ENCODE assay signal across 8 cellular contexts in the genomic region with DNA sequence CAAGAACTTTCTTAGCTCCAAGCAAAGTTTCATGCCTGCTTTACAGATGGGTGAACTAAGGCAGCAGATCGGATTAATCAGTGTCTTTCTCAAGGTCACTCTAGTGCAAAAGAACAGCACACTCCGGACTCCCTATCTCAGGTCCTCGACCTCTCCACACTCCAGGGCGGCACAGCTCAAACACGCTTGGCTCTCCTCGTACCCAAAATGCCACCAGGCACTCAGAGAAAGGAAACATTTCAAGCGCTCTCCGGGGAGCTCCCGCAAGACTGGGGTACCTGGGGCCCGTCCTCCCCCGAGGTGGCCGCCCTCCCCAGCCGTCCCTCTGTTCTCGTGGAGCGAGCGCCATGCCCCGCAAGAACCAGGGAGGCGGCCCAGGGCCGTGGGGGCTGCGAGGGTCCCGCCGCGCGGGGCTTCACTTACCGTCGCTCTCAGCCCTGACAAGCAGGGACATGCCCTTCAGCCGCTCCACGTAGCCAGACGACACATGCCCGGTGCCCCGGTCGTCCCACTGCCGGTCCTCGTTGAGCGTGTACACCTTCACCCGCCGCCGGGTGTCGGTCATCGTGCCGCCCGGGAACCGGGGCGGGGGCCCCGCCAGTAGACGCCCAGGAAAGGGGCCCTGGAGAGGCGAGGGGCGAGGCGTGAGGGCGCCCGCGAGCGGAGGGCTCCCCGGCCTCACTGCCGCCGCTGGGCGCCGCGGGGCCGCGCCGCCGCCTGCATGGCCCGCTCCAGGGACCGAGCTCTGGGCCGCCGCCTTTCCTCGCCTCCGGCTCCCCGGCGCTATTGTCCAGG. TPM values are rescaled to one million over a fixed set of nuclear protein-coding genes. Genes with fewer than 3 reads are reported as not detected.
DNase-seq lines count a peak whose midpoint lies in the region; ATAC-seq and TF ChIP-seq lines count a peak whose summit lies in the region.

No MANE protein-coding gene starts in this region.

- TF ChIP-seq RAD21 in HCT116 (IDR thresholded peaks at IDR 0.05; ENCODE audit: low read depth): no peak

- intact Hi-C loops in HCT116 (cut with micrococcal nuclease): no loop called here

- POLR2A ChIA-PET in HCT116 (lab: Charles Lee): interaction anchor here (1.7 kb wide), 1 partner anchor 17 kb away, joined by 4 read pairs; no protein-coding TSS in a partner anchor

- H3K79me2 ChIP-seq in HCT116 (ENCODE audit: insufficient read depth, low read length): peaks cover 57% of the 10 kb centered on the region

- WGBS in mesodermal cell (ENCODE audit: insufficient coverage in 2 of 2), 2 experiments: 0% methylated on average over 35 to 60 of the region's 71 CpGs

- H4K20me1 ChIP-seq in HCT116 (ENCODE audit: insufficient read depth): peaks cover 24% of the 10 kb centered on the region; the same call in 1 of the 2 replicates

- TF ChIP-seq POLR2A in HCT116 (IDR thresholded peaks at IDR 0.05; ENCODE audit: borderline replicate concordance, extremely low read depth, insufficient read depth, insufficient read length): no peak

- RAD21 ChIA-PET in HCT116 (lab: Charles Lee; ENCODE audit: low non-redundant PET in 1 of 2, low total read pairs in 2 of 2, uncharacterized antibody in 2 of 2, unreplicated experiment in 2 of 2): no interaction called here

- H3K36me3 ChIP-seq in GM06990 (ENCODE audit: control insufficient read depth, insufficient read depth, low read length) (peaks cover 3% of the 10 kb centered on the region), HCT116 (ENCODE audit: control insufficient read depth in 1 of 2, insufficient read depth in 2 of 2, low read length in 2 of 2) (peaks cover 0 to 16% of the 10 kb centered on the region in 2 experiments; a peak in 3 of 4 replicates), mesodermal cell (ENCODE audit: control insufficient read depth, insufficient read depth, low read length) (peaks cover 30% of the 10 kb centered on the region)

- ATAC-seq in HCT116: peak; percentile 6; the same call in 1 of the 2 replicates

- H3K27me3 ChIP-seq in GM06990 (replicated peaks; ENCODE audit: control insufficient read depth, insufficient read depth, low read length): no peaks in the 10 kb centered on the region
- H3K27me3 ChIP-seq in HCT116 (ENCODE audit: insufficient read depth, low read length): no peaks in the 10 kb centered on the region

- peak overlapping the region; percentile 70 for H3K4me2 ChIP-seq in HCT116 (ENCODE audit: low read length)

- BruUV-seq in HCT116 (replicated peaks; lab: Mats Ljungman, UMichigan): no TSS peak

- DNase-seq in GM06990 (ENCODE audit: extremely low read depth, insufficient read length) (peak; percentile 61), HCT116 (ENCODE audit: low read depth, low spot score) (no peak), MV-4-11 (lab: John Stamatoyannopoulos, UW) (peak; percentile 7), amniotic stem cell (lab: John Stamatoyannopoulos, UW) (no peak)
- DNase-seq in activated CD4-positive, alpha-beta T cell treated with anti-CD3 and anti-CD28 coated beads, Interleukin-2, amount 50 U/mL, for 48 hours: peak; percentile 43 to 51
- peak; percentile 5 for DNase-seq in effector CD8-positive, alpha-beta T cell (lab: John Stamatoyannopoulos, UW)
- DNase-seq in stimulated activated CD8-positive, alpha-beta memory T cell treated with anti-CD3 and anti-CD28 coated beads, Interleukin-4, amount 100 ng/mL, for 24 hours (ENCODE audit: low read depth): peak; percentile 20

- CTCF ChIA-PET in HCT116 (lab: Charles Lee): no interaction called here

- H3K4me3 ChIP-seq in GM06990 (replicated peaks; ENCODE audit: low read depth, low read length): peak overlapping the region; percentile 79
- peak overlapping the region; percentile 91 to 96 for H3K4me3 ChIP-seq in HCT116 (replicated peaks in 1 of 2; ENCODE audit: low read depth in 1 of 2, low read length in 2 of 2)
- peak overlapping the region; percentile 95 for H3K4me3 ChIP-seq in mesodermal cell (ENCODE audit: extremely low read depth, insufficient read depth, low read length, poor library complexity, severe bottlenecking)

- TF ChIP-seq CTCF in GM06990 (IDR thresholded peaks at IDR 0.05; ENCODE audit: insufficient read depth, low read length, poor library complexity, severe bottlenecking) (no peak), HCT116 (IDR thresholded peaks at IDR 0.05 in 2 of 3, conservative IDR thresholded peaks at IDR 0.05 in 1 of 3; ENCODE audit: borderline replicate concordance in 1 of 3, insufficient read depth in 1 of 3, low read depth in 2 of 3, low read length in 2 of 3) (no peak)

- peak overlapping the region; percentile 94 for H3K9ac ChIP-seq in HCT116 (ENCODE audit: low read length)

- H3K9me2 ChIP-seq in HCT116 (ENCODE audit: insufficient read depth): no peaks in the 10 kb centered on the region

- no peak overlapping the region for H2AFZ ChIP-seq in HCT116 (ENCODE audit: low read depth, low read length, poor library complexity, severe bottlenecking)

- H3K9me3 ChIP-seq in HCT116 (ENCODE audit: control insufficient read depth in 1 of 2, insufficient read depth in 1 of 2, low read depth in 1 of 2, low read length in 2 of 2): no peaks in the 10 kb centered on the region
- no peaks in the 10 kb centered on the region for H3K9me3 ChIP-seq in mesodermal cell (ENCODE audit: control insufficient read depth, low read length)

- H3K27ac ChIP-seq in HCT116 (ENCODE audit: low read depth, low read length) (peak overlapping the region; percentile 99), mesodermal cell (ENCODE audit: low read depth, low read length, severe bottlenecking) (peak overlapping the region; percentile 96)

- H3K4me1 ChIP-seq in HCT116 (ENCODE audit: control insufficient read depth in 1 of 2, insufficient read depth in 2 of 2, low read length in 2 of 2) (peaks cover 10 to 14% of the 10 kb centered on the region in 2 experiments), mesodermal cell (ENCODE audit: control insufficient read depth, insufficient read depth, low read length, poor library complexity, severe bottlenecking) (no peaks in the 10 kb centered on the region)

TF ChIP-seq in HCT116, 20 proteins besides CTCF, POLR2A, EP300 and RAD21:
- TF ChIP-seq SIN3A (IDR thresholded peaks at IDR 0.05; ENCODE audit: low read depth) (no peak), ZFX (IDR thresholded peaks at IDR 0.05) (peak; percentile 75), YY1 (IDR thresholded peaks at IDR 0.05; ENCODE audit: extremely low read depth, insufficient replicate concordance, low read depth, low read length) (no peak), SRF (IDR thresholded peaks at IDR 0.05; ENCODE audit: low read depth) (no peak), EGR1 (IDR thresholded peaks at IDR 0.05; ENCODE audit: low read depth) (no peak), TCF7L2 (IDR thresholded peaks at IDR 0.05; ENCODE audit: borderline replicate concordance, extremely low read depth, insufficient read depth, insufficient read length) (no peak), SP1 (IDR thresholded peaks at IDR 0.05; ENCODE audit: low read depth) (no peak)
- TF ChIP-seq, protein P1, sequence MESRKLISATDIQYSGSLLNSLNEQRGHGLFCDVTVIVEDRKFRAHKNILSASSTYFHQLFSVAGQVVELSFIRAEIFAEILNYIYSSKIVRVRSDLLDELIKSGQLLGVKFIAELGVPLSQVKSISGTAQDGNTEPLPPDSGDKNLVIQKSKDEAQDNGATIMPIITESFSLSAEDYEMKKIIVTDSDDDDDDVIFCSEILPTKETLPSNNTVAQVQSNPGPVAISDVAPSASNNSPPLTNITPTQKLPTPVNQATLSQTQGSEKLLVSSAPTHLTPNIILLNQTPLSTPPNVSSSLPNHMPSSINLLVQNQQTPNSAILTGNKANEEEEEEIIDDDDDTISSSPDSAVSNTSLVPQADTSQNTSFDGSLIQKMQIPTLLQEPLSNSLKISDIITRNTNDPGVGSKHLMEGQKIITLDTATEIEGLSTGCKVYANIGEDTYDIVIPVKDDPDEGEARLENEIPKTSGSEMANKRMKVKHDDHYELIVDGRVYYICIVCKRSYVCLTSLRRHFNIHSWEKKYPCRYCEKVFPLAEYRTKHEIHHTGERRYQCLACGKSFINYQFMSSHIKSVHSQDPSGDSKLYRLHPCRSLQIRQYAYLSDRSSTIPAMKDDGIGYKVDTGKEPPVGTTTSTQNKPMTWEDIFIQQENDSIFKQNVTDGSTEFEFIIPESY (IDR thresholded peaks at IDR 0.05; ENCODE audit: extremely low read depth, insufficient replicate concordance, low read length): no peak
TF ChIP-seq in HCT116: peak in this region for 1.

RNA-seq across cellular contexts. Expression of a gene that starts 0.8 kb away (rescaled TPM):
- 67.7 TPM for total RNA-seq in HCT116 (2021; ENCODE audit: unreplicated experiment)
- polyA plus RNA-seq in HCT116 (2012): 36.9 and 37.0 TPM in 2 replicates
- 78.6 TPM for polyA plus RNA-seq in mesodermal cell (2013, experiment 1 of 2)
- 79.1 TPM for polyA plus RNA-seq in mesodermal cell (2013, experiment 2 of 2)

Comparison
In these comparisons a context has a peak if more than half of its experiments do, and no peak if none do; other contexts are left out.
1. DNase-seq: peak in GM06990 (single experiment), MV-4-11 (single experiment), activated CD4-positive, alpha-beta T cell treated with anti-CD3 and anti-CD28 coated beads, Interleukin-2, amount 50 U/mL, for 48 hours (2 of 2), effector CD8-positive, alpha-beta T cell (single experiment) and stimulated activated CD8-positive, alpha-beta memory T cell treated with anti-CD3 and anti-CD28 coated beads, Interleukin-4, amount 100 ng/mL, for 24 hours (single experiment); none in HCT116 (single experiment) and amniotic stem cell (single experiment).
2. Peak in every context shown above with its lines, with median percentiles within 50 percentile points of each other: H3K4me3 ChIP-seq.